8 cellular contexts compared by ENCODE assay signal in the genomic region with DNA sequence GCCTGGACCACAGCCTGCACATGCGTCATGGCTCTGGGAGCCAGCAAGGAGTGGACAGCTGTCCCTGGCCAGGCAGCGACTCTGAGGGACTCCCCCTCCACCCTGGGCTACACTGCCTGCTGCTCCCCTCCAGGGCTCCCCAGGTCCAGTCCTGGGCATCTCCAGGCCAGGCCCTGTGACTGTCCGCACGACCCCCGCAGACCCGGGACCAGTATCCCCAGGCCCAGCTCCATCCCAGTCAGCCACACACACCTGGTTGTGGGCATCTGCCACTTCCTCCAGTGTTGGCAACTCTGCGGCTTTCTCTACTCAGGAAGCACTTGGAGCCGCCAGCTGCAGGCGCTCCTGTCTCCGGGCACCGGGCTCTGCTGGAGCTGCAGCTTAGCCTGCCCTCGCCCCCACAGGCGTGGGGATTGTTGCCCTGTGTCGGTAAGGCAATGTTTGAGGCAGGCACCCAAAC. TPM values are rescaled to one million over a fixed set of nuclear protein-coding genes. Genes with fewer than 3 reads are reported as not detected.
A peak's percentile ranks its signal among the peaks of the same experiment; 100 is the strongest.
DNase-seq lines count a peak whose midpoint lies in the region; ATAC-seq and TF ChIP-seq lines count a peak whose summit lies in the region.

No MANE protein-coding gene starts in this region.

- peak overlapping the region; percentile 67 for H3K4me3 ChIP-seq in OCI-LY1 (ENCODE audit: low read depth, low read length, poor library complexity, severe bottlenecking)

- no peaks in the 10 kb centered on the region for H3K9me3 ChIP-seq in OCI-LY1 (ENCODE audit: low read length)

- peak overlapping the region; percentile 31 for H3K4me3 Mint-ChIP-seq in endothelial cell (ENCODE audit: unreplicated experiment)
- peak overlapping the region; percentile 75 for H3K4me3 Mint-ChIP-seq in natural killer cell treated with Interleukin-12 subunit alpha and Interleukin-12 subunit beta and Interleukin-15 and Interleukin-18, amount 100 ng/mL, for 72 hours

- H3K36me3 ChIP-seq in OCI-LY1 (ENCODE audit: insufficient read depth, low read length), result no peaks in the 10 kb centered on the region; the same call in 1 of the 2 replicates

- H3K9ac ChIP-seq in OCI-LY1 (ENCODE audit: low read length), result no peak overlapping the region

- no peak overlapping the region for H3K27ac Mint-ChIP-seq in endothelial cell (ENCODE audit: unreplicated experiment)
- peak overlapping the region in 1 of 2 donors; percentile 23 for H3K27ac Mint-ChIP-seq in natural killer cell treated with Interleukin-12 subunit alpha and Interleukin-12 subunit beta and Interleukin-15 and Interleukin-18, amount 100 ng/mL, for 72 hours

- no peaks in the 10 kb centered on the region for H3K36me3 Mint-ChIP-seq in endothelial cell (ENCODE audit: low read depth, unreplicated experiment)
- H3K36me3 Mint-ChIP-seq in natural killer cell treated with Interleukin-12 subunit alpha and Interleukin-12 subunit beta and Interleukin-15 and Interleukin-18, amount 100 ng/mL, for 72 hours, result no peaks in the 10 kb centered on the region

- H3K9me2 ChIP-seq in OCI-LY1 (ENCODE audit: low read depth, low read length), result no peaks in the 10 kb centered on the region

- no peak overlapping the region for H3K27ac ChIP-seq in OCI-LY1 (ENCODE audit: low read depth, low read length, poor library complexity, severe bottlenecking)

- no peak overlapping the region for H2AFZ ChIP-seq in OCI-LY1 (ENCODE audit: low read length)

- ATAC-seq in natural killer cell treated with Interleukin-12 subunit alpha and Interleukin-12 subunit beta and Interleukin-15 and Interleukin-18, amount 100 ng/mL, for 72 hours, result no peak
- no peak for ATAC-seq in sciatic nerve

- H3K4me2 ChIP-seq in OCI-LY1 (ENCODE audit: low read length), result peak overlapping the region; percentile 83; the same call in 1 of the 2 replicates

- TF ChIP-seq CTCF in OCI-LY1 (IDR thresholded peaks at IDR 0.05; ENCODE audit: low read length) (no peak), endothelial cell (IDR thresholded peaks at IDR 0.05; ENCODE audit: unreplicated experiment) (no peak)

- H3K27me3 ChIP-seq in OCI-LY1 (ENCODE audit: insufficient read depth, low read length), result no peaks in the 10 kb centered on the region

- H3K4me1 Mint-ChIP-seq in endothelial cell (ENCODE audit: unreplicated experiment), result no peaks in the 10 kb centered on the region
- peaks cover 5 to 12% of the 10 kb centered on the region in 2 donors for H3K4me1 Mint-ChIP-seq in natural killer cell treated with Interleukin-12 subunit alpha and Interleukin-12 subunit beta and Interleukin-15 and Interleukin-18, amount 100 ng/mL, for 72 hours (ENCODE audit: low read depth in 2 of 2)

- H3K4me1 ChIP-seq in OCI-LY1 (ENCODE audit: insufficient read depth, low read length, severe bottlenecking), result peaks cover 16% of the 10 kb centered on the region

- no peaks in the 10 kb centered on the region for H3K79me2 ChIP-seq in OCI-LY1 (ENCODE audit: insufficient read depth, low read length)

- H3K9me3 Mint-ChIP-seq in endothelial cell (ENCODE audit: unreplicated experiment), result no peaks in the 10 kb centered on the region
- H3K9me3 Mint-ChIP-seq in natural killer cell treated with Interleukin-12 subunit alpha and Interleukin-12 subunit beta and Interleukin-15 and Interleukin-18, amount 100 ng/mL, for 72 hours, result no peaks in the 10 kb centered on the region

- intact Hi-C loops in sciatic nerve (cut with DNase I), result no loop called here

- peak; percentile 88 for DNase-seq in Ammon's horn (ENCODE audit: low spot score)
- DNase-seq in endothelial cell (ENCODE audit: low spot score), result no peak
- no peak for DNase-seq in natural killer cell treated with Interleukin-12 subunit alpha and Interleukin-12 subunit beta and Interleukin-15 and Interleukin-18, amount 100 ng/mL, for 72 hours (ENCODE audit: low spot score)
- no peak for DNase-seq in RKO (ENCODE audit: low spot score)
- DNase-seq in sciatic nerve (ENCODE audit: low spot score), result no peak
- DNase-seq in KG1 (lab: John Stamatoyannopoulos, UW), result no peak
- no peak for DNase-seq in cerebellar nuclear complex (lab: John Stamatoyannopoulos, UW)

- no peaks in the 10 kb centered on the region for H4K20me1 ChIP-seq in OCI-LY1 (ENCODE audit: insufficient read depth, low read length)

- H3K27me3 Mint-ChIP-seq in endothelial cell (ENCODE audit: unreplicated experiment), result peaks cover 4% of the 10 kb centered on the region
- no peaks in the 10 kb centered on the region for H3K27me3 Mint-ChIP-seq in natural killer cell treated with Interleukin-12 subunit alpha and Interleukin-12 subunit beta and Interleukin-15 and Interleukin-18, amount 100 ng/mL, for 72 hours

- H3F3A ChIP-seq in OCI-LY1 (ENCODE audit: insufficient read depth, low read length), result no peaks in the 10 kb centered on the region

RNA-seq across cellular contexts. Expression of a gene that starts 2.4 kb away (rescaled TPM):
- 53.7 TPM for total RNA-seq in endothelial cell (ENCODE audit: unreplicated experiment)
- 10 to 100 TPM; 21.8 to 24.3 TPM for total RNA-seq in natural killer cell treated with Interleukin-12 subunit alpha and Interleukin-12 subunit beta and Interleukin-15 and Interleukin-18, amount 100 ng/mL, for 72 hours
- total RNA-seq in sciatic nerve, result 40.6 TPM

RNA-seq across cellular contexts. Expression of a gene that starts 32.2 kb away (rescaled TPM):
- total RNA-seq in endothelial cell (ENCODE audit: unreplicated experiment) (25.8 TPM), sciatic nerve (16.3 TPM)
- 100 to 1,000 TPM in 1 of 2 donors, 10 to 100 TPM in 1; 53.7 to 147 TPM for total RNA-seq in natural killer cell treated with Interleukin-12 subunit alpha and Interleukin-12 subunit beta and Interleukin-15 and Interleukin-18, amount 100 ng/mL, for 72 hours

RNA-seq across cellular contexts. Expression of a gene that starts 52.9 kb away (rescaled TPM):
- total RNA-seq in endothelial cell (ENCODE audit: unreplicated experiment), result 66.2 TPM
- total RNA-seq in natural killer cell treated with Interleukin-12 subunit alpha and Interleukin-12 subunit beta and Interleukin-15 and Interleukin-18, amount 100 ng/mL, for 72 hours, result 100 to 1,000 TPM in 1 of 2 donors, 10 to 100 TPM in 1; 53.5 to 106 TPM
- 56.9 TPM for total RNA-seq in sciatic nerve
